Comparison of ENCODE assay signal across 8 cellular contexts in the genomic region with DNA sequence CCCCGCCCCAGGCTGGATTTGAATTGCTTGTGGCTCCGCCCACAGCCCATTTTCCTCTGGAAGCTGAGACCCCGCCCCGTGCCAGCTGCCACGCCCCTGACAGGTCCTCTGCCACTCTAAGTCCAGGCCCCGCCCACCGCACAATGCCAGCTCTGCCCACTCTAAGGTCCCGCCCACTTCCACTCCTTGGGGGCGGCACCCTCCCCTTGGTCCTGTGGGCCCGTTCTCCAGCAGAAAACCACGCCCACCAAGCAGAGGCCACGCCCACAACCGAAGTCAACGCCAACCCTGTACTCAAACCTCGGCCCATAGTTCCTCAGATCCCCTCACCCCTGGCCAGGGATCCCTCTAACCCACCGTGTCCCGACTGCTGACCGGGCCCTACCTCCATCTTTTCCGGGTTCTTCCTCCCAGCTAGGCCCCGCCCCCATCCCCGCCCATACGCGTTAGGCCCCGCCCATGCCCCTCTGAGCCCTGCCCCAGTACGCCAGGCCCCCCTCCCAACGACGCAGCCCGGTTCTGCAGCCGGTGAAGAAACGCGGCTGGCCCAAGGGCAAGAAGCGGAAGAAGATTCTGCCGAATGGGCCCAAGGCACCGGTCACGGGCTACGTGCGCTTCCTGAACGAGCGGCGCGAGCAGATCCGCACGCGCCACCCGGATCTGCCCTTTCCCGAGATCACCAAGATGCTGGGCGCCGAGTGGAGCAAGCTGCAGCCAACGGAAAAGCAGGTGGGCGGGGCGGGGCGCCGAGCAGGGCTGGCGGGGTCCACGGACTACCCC. TPM values are rescaled to one million over a fixed set of nuclear protein-coding genes. Genes with fewer than 3 reads are reported as not detected.
A peak's percentile ranks its signal among the peaks of the same experiment; 100 is the strongest.
DNase-seq lines count a peak whose midpoint lies in the region; ATAC-seq, FAIRE-seq and TF ChIP-seq lines count a peak whose summit lies in the region.

No MANE protein-coding gene starts in this region.

- H2AFZ ChIP-seq in SU-DHL-6 (ENCODE audit: low read depth, low read length, severe bottlenecking) = no peak overlapping the region

- H4K20me1 ChIP-seq in SU-DHL-6 (ENCODE audit: low read depth, low read length) = no peaks in the 10 kb centered on the region

- H3K27me3 ChIP-seq in SU-DHL-6 (ENCODE audit: low read length) (no peaks in the 10 kb centered on the region), cardiac muscle cell (no peaks in the 10 kb centered on the region), pancreas (no peaks in the 10 kb centered on the region), tibial artery (no peaks in the 10 kb centered on the region)

- intact Hi-C loops in pancreas (cut with DNase I) = no loop called here
- intact Hi-C loops in tibial artery (cut with DNase I; ENCODE audit: low total_unique reads) = no loop called here

- H3K36me3 Mint-ChIP-seq in activated naive CD8-positive, alpha-beta T cell treated with anti-CD3 and anti-CD28 coated beads, Interleukin-2, amount 10 ng/mL, durations not matched to agents 7 days and 5 days = peaks cover 2% of the 10 kb centered on the region

- DNase-seq in GM03348 (ENCODE audit: low spot score) = peak; percentile 93
- peak; percentile 82 for DNase-seq in NB4 (ENCODE audit: low read depth)
- peak; percentile 90 for DNase-seq in activated naive CD8-positive, alpha-beta T cell treated with anti-CD3 and anti-CD28 coated beads, Interleukin-2, amount 10 ng/mL, durations not matched to agents 7 days and 5 days
- DNase-seq in cardiac muscle cell (ENCODE audit: low read depth in 1 of 2, low spot score in 1 of 2) = peak; percentile 95 to 96
- peak; percentile 70 to 94 (median 82) for DNase-seq in pancreas
- DNase-seq in tibial artery = peak; percentile 87 to 93

- H3K4me2 ChIP-seq in SU-DHL-6 (ENCODE audit: low read depth, low read length, poor library complexity, severe bottlenecking) = peak overlapping the region; percentile 89

- no peak for TF ChIP-seq POLR2A in NB4 (IDR thresholded peaks at IDR 0.05; ENCODE audit: extremely low read depth, insufficient read length)

- no peaks in the 10 kb centered on the region for H3K9me3 ChIP-seq in SU-DHL-6 (ENCODE audit: insufficient read depth, low read length)
- no peaks in the 10 kb centered on the region for H3K9me3 ChIP-seq in cardiac muscle cell (ENCODE audit: low read depth)
- H3K9me3 ChIP-seq in pancreas = no peaks in the 10 kb centered on the region
- H3K9me3 ChIP-seq in tibial artery = no peaks in the 10 kb centered on the region

- no peaks in the 10 kb centered on the region for H3K9me3 Mint-ChIP-seq in activated naive CD8-positive, alpha-beta T cell treated with anti-CD3 and anti-CD28 coated beads, Interleukin-2, amount 10 ng/mL, durations not matched to agents 7 days and 5 days

- no peaks in the 10 kb centered on the region for H3F3A ChIP-seq in SU-DHL-6 (ENCODE audit: insufficient read depth)

- H3K9ac ChIP-seq in SU-DHL-6 (ENCODE audit: low read length) = no peak overlapping the region; the same call in 1 of the 2 replicates

- H3K79me2 ChIP-seq in SU-DHL-6 (ENCODE audit: insufficient read depth, low read length) = no peaks in the 10 kb centered on the region

- peaks cover 8% of the 10 kb centered on the region for H3K4me1 Mint-ChIP-seq in activated naive CD8-positive, alpha-beta T cell treated with anti-CD3 and anti-CD28 coated beads, Interleukin-2, amount 10 ng/mL, durations not matched to agents 7 days and 5 days

- no peaks in the 10 kb centered on the region for H3K27me3 Mint-ChIP-seq in activated naive CD8-positive, alpha-beta T cell treated with anti-CD3 and anti-CD28 coated beads, Interleukin-2, amount 10 ng/mL, durations not matched to agents 7 days and 5 days

- peak overlapping the region; percentile 79 for H3K4me3 Mint-ChIP-seq in activated naive CD8-positive, alpha-beta T cell treated with anti-CD3 and anti-CD28 coated beads, Interleukin-2, amount 10 ng/mL, durations not matched to agents 7 days and 5 days

- H3K27ac ChIP-seq in SU-DHL-6 (ENCODE audit: low read depth, low read length) = no peak overlapping the region
- no peak overlapping the region for H3K27ac ChIP-seq in cardiac muscle cell
- no peak overlapping the region for H3K27ac ChIP-seq in pancreas
- H3K27ac ChIP-seq in tibial artery = peak overlapping the region; percentile 73 to 81

- peaks cover 3% of the 10 kb centered on the region for H3K4me1 ChIP-seq in cardiac muscle cell (ENCODE audit: low read depth)
- H3K4me1 ChIP-seq in pancreas = no peaks in the 10 kb centered on the region
- H3K4me1 ChIP-seq in tibial artery = peaks cover 5 to 41% (median 29%) of the 10 kb centered on the region in 4 donors

- H3K9me2 ChIP-seq in SU-DHL-6 (replicated peaks; ENCODE audit: insufficient read depth, low read length) = no peaks in the 10 kb centered on the region

- no peaks in the 10 kb centered on the region for H3K36me3 ChIP-seq in SU-DHL-6 (ENCODE audit: low read length)
- H3K36me3 ChIP-seq in cardiac muscle cell = no peaks in the 10 kb centered on the region
- no peaks in the 10 kb centered on the region for H3K36me3 ChIP-seq in pancreas
- peaks cover 0 to 40% (median 0%) of the 10 kb centered on the region in 3 donors for H3K36me3 ChIP-seq in tibial artery

- no peak for TF ChIP-seq CTCF in NB4 (IDR thresholded peaks at IDR 0.05; ENCODE audit: low read depth, low read length)
- no peak for TF ChIP-seq CTCF in SU-DHL-6 (IDR thresholded peaks at IDR 0.05; ENCODE audit: insufficient read depth, low read length, poor library complexity, severe bottlenecking)
- no peak for TF ChIP-seq CTCF in cardiac muscle cell (IDR thresholded peaks at IDR 0.05; ENCODE audit: low read depth, low read length)
- no peak for TF ChIP-seq CTCF in pancreas (IDR thresholded peaks at IDR 0.05)
- TF ChIP-seq CTCF in tibial artery (IDR thresholded peaks at IDR 0.05) = no peak

- no peak for FAIRE-seq in pancreas (lab: Jason Lieb, UNC)

- H3K4me3 ChIP-seq in NB4 (ENCODE audit: low read depth, low read length) = peak overlapping the region; percentile 60
- H3K4me3 ChIP-seq in SU-DHL-6 (ENCODE audit: insufficient read depth, low read length, poor library complexity, severe bottlenecking) = peak overlapping the region; percentile 78
- peak overlapping the region; percentile 87 for H3K4me3 ChIP-seq in cardiac muscle cell
- peak overlapping the region; percentile 83 to 96 (median 92) for H3K4me3 ChIP-seq in pancreas
- peak overlapping the region; percentile 84 to 90 for H3K4me3 ChIP-seq in tibial artery

- POLR2A ChIA-PET in activated naive CD8-positive, alpha-beta T cell treated with anti-CD3 and anti-CD28 coated beads, Interleukin-2, amount 10 ng/mL, durations not matched to agents 7 days and 5 days (lab: Charles Lee) = interaction anchor here (0.7 to 1.2 kb wide), 6 partner anchors 17 to 1391 kb away, joined by 3 to 8 read pairs (median 4); no protein-coding TSS in a partner anchor

- 64 to 73% methylated on average over 50 to 55 of the region's 55 CpGs for WGBS in pancreas, 2 donors

- ATAC-seq in activated naive CD8-positive, alpha-beta T cell treated with anti-CD3 and anti-CD28 coated beads, Interleukin-2, amount 10 ng/mL, durations not matched to agents 7 days and 5 days (ENCODE audit: low read depth) = no peak
- ATAC-seq in pancreas (peak; percentile 5 to 35 (median 23)), HG02678 (IDR thresholded peaks at IDR 0.05; ENCODE audit: unreplicated experiment) (no peak)

- H3K27ac Mint-ChIP-seq in activated naive CD8-positive, alpha-beta T cell treated with anti-CD3 and anti-CD28 coated beads, Interleukin-2, amount 10 ng/mL, durations not matched to agents 7 days and 5 days = peak overlapping the region; percentile 70

RNA-seq across cellular contexts. Expression of a gene that starts 1.3 kb away (rescaled TPM):
- total RNA-seq in activated naive CD8-positive, alpha-beta T cell treated with anti-CD3 and anti-CD28 coated beads, Interleukin-2, amount 10 ng/mL, durations not matched to agents 7 days and 5 days = 10 to 100 TPM; 58.5 to 59.5 TPM
- total RNA-seq in cardiac muscle cell (202 and 253 TPM in 2 replicates), pancreas (10 to 100 TPM; 26.3 to 45.7 (median 30.6) TPM)
- polyA plus RNA-seq in cardiac muscle cell (154 and 177 TPM in 2 replicates), pancreas (100 to 1,000 TPM in 1 of 2 donors, 10 to 100 TPM in 1; 84.0 to 102 TPM)

RNA-seq across cellular contexts. Expression of a gene that starts 11.2 kb away (rescaled TPM):
- 1 to 10 TPM; 1.4 to 1.5 TPM for total RNA-seq in activated naive CD8-positive, alpha-beta T cell treated with anti-CD3 and anti-CD28 coated beads, Interleukin-2, amount 10 ng/mL, durations not matched to agents 7 days and 5 days
- 0.28 and 0.54 TPM in 2 replicates for total RNA-seq in cardiac muscle cell
- 0.13 and 2.2 TPM in 2 replicates for polyA plus RNA-seq in cardiac muscle cell
- under 1 TPM; 0.17 to 0.34 (median 0.28) TPM for total RNA-seq in pancreas
- under 1 TPM; 0.72 to 0.92 TPM for polyA plus RNA-seq in pancreas

RNA-seq across cellular contexts. Expression of a gene that starts 16.7 kb away (rescaled TPM):
- total RNA-seq in activated naive CD8-positive, alpha-beta T cell treated with anti-CD3 and anti-CD28 coated beads, Interleukin-2, amount 10 ng/mL, durations not matched to agents 7 days and 5 days = 10 to 100 TPM; 84.5 to 90.8 TPM
- total RNA-seq in cardiac muscle cell (89.0 and 110 TPM in 2 replicates), pancreas (10 to 100 TPM; 24.8 to 53.8 (median 39.2) TPM)
- polyA plus RNA-seq in cardiac muscle cell (51.5 and 71.8 TPM in 2 replicates), pancreas (10 to 100 TPM; 29.6 to 53.6 TPM)

RNA-seq across cellular contexts. Expression of a gene that starts 32.6 kb away (rescaled TPM):
- total RNA-seq in activated naive CD8-positive, alpha-beta T cell treated with anti-CD3 and anti-CD28 coated beads, Interleukin-2, amount 10 ng/mL, durations not matched to agents 7 days and 5 days = 1 to 10 TPM; 1.7 to 2.1 TPM
- total RNA-seq in cardiac muscle cell (0.15 and 0.18 TPM in 2 replicates), pancreas (1 to 10 TPM in 2 of 6 donors, under 1 TPM in 4; 0.42 to 1.2 (median 0.50) TPM)
- polyA plus RNA-seq in cardiac muscle cell (0.40 and 1.0 TPM in 2 replicates), pancreas (1 to 10 TPM in 1 of 2 donors, under 1 TPM in 1; 0.95 to 1.5 TPM)

RNA-seq across cellular contexts. Expression of a gene that starts 35.1 kb away (rescaled TPM):
- total RNA-seq in activated naive CD8-positive, alpha-beta T cell treated with anti-CD3 and anti-CD28 coated beads, Interleukin-2, amount 10 ng/mL, durations not matched to agents 7 days and 5 days = 10 to 100 TPM; 11.4 to 13.9 TPM
- total RNA-seq in cardiac muscle cell = 1.9 and 5.4 TPM in 2 replicates
- polyA plus RNA-seq in cardiac muscle cell = 4.0 and 5.9 TPM in 2 replicates
- 1 to 10 TPM in 4 of 6 donors, under 1 TPM in 2; 0.73 to 2.6 (median 1.7) TPM for total RNA-seq in pancreas
- 1 to 10 TPM; 3.3 to 5.6 TPM for polyA plus RNA-seq in pancreas

Comparison
In these comparisons a context has a peak if more than half of its experiments do, and no peak if none do; other contexts are left out.
1. H3K27ac ChIP-seq: peak in tibial artery (2 of 2); none in SU-DHL-6 (single experiment), cardiac muscle cell (single experiment) and pancreas (0 of 4).
2. ATAC-seq: peak in pancreas (4 of 4); none in activated naive CD8-positive, alpha-beta T cell treated with anti-CD3 and anti-CD28 coated beads, Interleukin-2, amount 10 ng/mL, durations not matched to agents 7 days and 5 days (single experiment) and HG02678 (single experiment).
3. Peak in every context shown above with its lines, with median percentiles within 50 percentile points of each other: DNase-seq and H3K4me3 ChIP-seq.